Comparison of ENCODE assay signal across 20 cellular contexts in the genomic region with DNA sequence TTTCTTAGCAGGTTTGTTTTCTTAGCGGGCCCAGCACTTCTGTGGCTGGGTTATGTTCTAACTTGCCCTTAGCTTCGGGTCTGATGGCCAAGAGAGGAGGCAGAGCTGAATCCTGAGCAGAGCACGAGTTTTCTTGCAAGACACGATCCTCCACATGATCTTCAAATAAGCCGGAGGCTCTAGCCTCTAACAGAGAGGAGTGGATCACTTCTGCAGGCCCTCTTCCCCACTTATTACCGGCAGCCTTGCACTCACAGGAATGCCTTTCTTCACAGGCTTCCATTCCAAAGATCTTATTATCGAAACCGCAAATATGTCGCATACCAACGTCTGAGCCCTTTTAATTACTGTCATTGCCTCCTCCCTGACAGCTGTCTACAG.
DNase-seq lines count a peak whose midpoint lies in the region; ATAC-seq, FAIRE-seq and TF ChIP-seq lines count a peak whose summit lies in the region.
"Had no signal": no experiment of that assay in that cellular context is flagged by ENCODE, and none has a peak within 500 bp of the region (broad histone marks: within the 10 kb centered on the region; RNA-seq: fewer than 3 reads in every experiment).

No MANE protein-coding gene starts in this region.

- TF ChIP-seq POLR2A in ovary (IDR thresholded peaks at IDR 0.05) = no peak

- peak overlapping the region; percentile 32 for H3K9ac ChIP-seq in mammary epithelial cell (ENCODE audit: insufficient read depth, low read length)

- ATAC-seq in left lung (peak; percentile 30), HG02870 (IDR thresholded peaks at IDR 0.05; ENCODE audit: unreplicated experiment) (no peak)
- ATAC-seq: natural killer cell, Right ventricle myocardium inferior had no signal

- H3K4me1 ChIP-seq in mammary epithelial cell (ENCODE audit: insufficient read depth, low read length) (no peaks in the 10 kb centered on the region), left lung (no peaks in the 10 kb centered on the region), ovary (ENCODE audit: insufficient read depth) (no peaks in the 10 kb centered on the region)
- H3K4me1 ChIP-seq: ascending aorta, HAP-1 had no signal

- TF ChIP-seq CTCF in mammary epithelial cell (conservative IDR thresholded peaks at IDR 0.05 in 1 of 2, IDR thresholded peaks at IDR 0.05 in 1 of 2; ENCODE audit: extremely low read depth in 1 of 2, insufficient read depth in 1 of 2, low read depth in 1 of 2, low read length in 2 of 2) (no peak), left lung (IDR thresholded peaks at IDR 0.05) (no peak), ovary (IDR thresholded peaks at IDR 0.05) (no peak)

- peak overlapping the region; percentile 83 for H2AFZ ChIP-seq in mammary epithelial cell (ENCODE audit: low read depth, low read length)

- no peak for TF ChIP-seq EP300 in ovary (IDR thresholded peaks at IDR 0.05)

- CTCF ChIA-PET in mammary epithelial cell (lab: Charles Lee; ENCODE audit: low non-redundant PET) = interaction anchor here (0.6 kb wide), 1 partner anchor 395 kb away, joined by 3 read pairs; no protein-coding TSS in a partner anchor

- dilution Hi-C loops in mammary epithelial cell (cut with HindIII; ENCODE audit: low sequenced_read_pairs) = no loop called here

- intact Hi-C loops in mammary epithelial cell (cut with micrococcal nuclease) (loop anchor here (1.0 kb wide), 2 partner anchors 395 to 399 kb away; no protein-coding TSS in a partner anchor), left lung (cut with DNase I) (no loop called here), ovary (cut with DNase I) (loop anchor here in 1 of 4 donors (10.0 kb wide), 1 partner anchor 392 kb away; no protein-coding TSS in a partner anchor)

- H3K4me3 ChIP-seq in mammary epithelial cell (replicated peaks in 1 of 3; ENCODE audit: insufficient read depth in 1 of 3, low read depth in 2 of 3, low read length in 3 of 3) (peak overlapping the region in 2 of 3 experiments; percentile 1 to 11), left lung (no peak overlapping the region), ovary (no peak overlapping the region)
- H3K4me3 ChIP-seq: ascending aorta, HAP-1 had no signal

- H4K20me1 ChIP-seq in mammary epithelial cell (ENCODE audit: insufficient read depth, low read length) = no peaks in the 10 kb centered on the region

- DNase-seq in NCI-H82 treated with DMSO at 0.1 percent for 48 hours (lab: John Stamatoyannopoulos, UW; ENCODE audit: unreplicated experiment) (peak; percentile 79), mammary epithelial cell (peak; percentile 85), left lung (no peak), urothelium cell line (ENCODE audit: low spot score) (peak; percentile 58), ovary (no peak), NCI-H1417 treated with DMSO at 0.1 percent for 48 hours (lab: John Stamatoyannopoulos, UW) (no peak)
- DNase-seq: activated CD4-positive, alpha-beta T cell treated with anti-CD3 and anti-CD28 coated beads for 1 hour; activated CD8-positive, alpha-beta memory T cell treated with anti-CD3 and anti-CD28 coated beads, Interleukin-2, amount 50 U/mL, for 4 hours; hippocampal formation; natural killer cell; NCI-H2107; retina; stimulated activated CD4-positive, alpha-beta T cell treated with anti-CD3 and anti-CD28 coated beads, Interleukin-2, amount 100 ng/mL, for 24 hours; substantia nigra; T-helper 2 cell had no signal

- H3K27me3 ChIP-seq in mammary epithelial cell (ENCODE audit: insufficient read depth, low read length) = no peaks in the 10 kb centered on the region
- no peaks in the 10 kb centered on the region for H3K27me3 ChIP-seq in left lung
- no peaks in the 10 kb centered on the region for H3K27me3 ChIP-seq in ovary
- H3K27me3 ChIP-seq: ascending aorta had no signal

- peak overlapping the region; percentile 27 for H3K27ac ChIP-seq in mammary epithelial cell (ENCODE audit: insufficient read depth, low read depth, low read length)
- no peak overlapping the region for H3K27ac ChIP-seq in left lung
- H3K27ac ChIP-seq in ovary = no peak overlapping the region
- H3K27ac ChIP-seq: ascending aorta, C4-2B had no signal

- no peaks in the 10 kb centered on the region for H3K36me3 ChIP-seq in mammary epithelial cell (ENCODE audit: insufficient read depth, low read length)
- no peaks in the 10 kb centered on the region for H3K36me3 ChIP-seq in left lung
- H3K36me3 ChIP-seq in ovary = no peaks in the 10 kb centered on the region
- H3K36me3 ChIP-seq: ascending aorta, HAP-1 had no signal

- in situ Hi-C loops in mammary epithelial cell (cut with MboI; ENCODE audit: low sequenced_read_pairs in 2 of 2) = loop anchor here in 1 of 2 donors (25.0 kb wide), 1 partner anchor 134 kb away; no protein-coding TSS in a partner anchor

- WGBS in mammary epithelial cell (ENCODE audit: low coverage, missing lambda C conversion rate) = 0% methylated on average over 10 of the region's 10 CpGs
- 67 to 79% (median 68%) methylated on average over 10 of the region's 10 CpGs for WGBS in ovary, 3 donors

- BruUV-seq in mammary epithelial cell (replicated peaks; lab: Mats Ljungman, UMichigan) = no TSS peak

- peak overlapping the region; percentile 73 for H3K4me2 ChIP-seq in mammary epithelial cell (ENCODE audit: insufficient read depth, low read depth, low read length)

- H3K79me2 ChIP-seq in mammary epithelial cell (ENCODE audit: insufficient read depth, low read length) = no peaks in the 10 kb centered on the region

- peak; percentile 5 for FAIRE-seq in urothelium cell line (lab: Jason Lieb, UNC)

- no peaks in the 10 kb centered on the region for H3K9me3 ChIP-seq in mammary epithelial cell (replicated peaks; ENCODE audit: insufficient read depth, low read length)
- H3K9me3 ChIP-seq in left lung = no peaks in the 10 kb centered on the region
- no peaks in the 10 kb centered on the region for H3K9me3 ChIP-seq in ovary
- H3K9me3 ChIP-seq: ascending aorta, HAP-1 had no signal

Comparison
In these comparisons a context has a peak if more than half of its experiments do, and no peak if none do; other contexts are left out.
1. DNase-seq: peak in NCI-H82 treated with DMSO at 0.1 percent for 48 hours (single experiment), mammary epithelial cell (single experiment) and urothelium cell line (single experiment); none in left lung (0 of 2), ovary (0 of 5) and NCI-H1417 treated with DMSO at 0.1 percent for 48 hours (single experiment).
2. H3K4me3 ChIP-seq: peak in mammary epithelial cell (2 of 3); none in left lung (0 of 2) and ovary (single experiment).